Comparison of ENCODE assay signal across 8 cellular contexts in genomic region chrX:12975999-12976558, GRCh38. TPM values are rescaled to one million over a fixed set of nuclear protein-coding genes. Genes with fewer than 3 reads are reported as not detected.
A peak's percentile ranks its signal among the peaks of the same experiment; 100 is the strongest.
DNase-seq lines count a peak whose midpoint lies in the region; ATAC-seq and TF ChIP-seq lines count a peak whose summit lies in the region.

No MANE protein-coding gene starts in this region.

- H3K79me2 ChIP-seq in trophoblast cell (ENCODE audit: control insufficient read depth, insufficient read depth, low read length, poor library complexity) = peaks cover 14% of the 10 kb centered on the region

- peak overlapping the region; percentile 97 for H3K9ac ChIP-seq in trophoblast cell (ENCODE audit: low read length)

- peak overlapping the region; percentile 70 for H3K14ac ChIP-seq in trophoblast cell (ENCODE audit: low read length)

- peak overlapping the region; percentile 72 for H2BK120ac ChIP-seq in trophoblast cell (ENCODE audit: insufficient read depth, low read length, poor library complexity)

- peak overlapping the region; percentile 55 for H4K91ac ChIP-seq in trophoblast cell (ENCODE audit: low read depth, low read length)

- H3K23ac ChIP-seq in trophoblast cell (ENCODE audit: low read length) = no peak overlapping the region

- H3K36me3 ChIP-seq in heart left ventricle = peaks cover 0 to 18% (median 7%) of the 10 kb centered on the region in 9 donors
- no peaks in the 10 kb centered on the region for H3K36me3 ChIP-seq in trophoblast cell (ENCODE audit: control insufficient read depth in 1 of 2, insufficient read depth in 2 of 2, low read length in 2 of 2)

- H3K27ac ChIP-seq in heart left ventricle (peak overlapping the region; percentile 90 to 99 (median 95)), trophoblast cell (ENCODE audit: low read depth, low read length) (peak overlapping the region; percentile 94)

- H3K36me3 Mint-ChIP-seq in activated naive CD8-positive, alpha-beta T cell treated with anti-CD3 and anti-CD28 coated beads for 36 hours = peaks cover 45% of the 10 kb centered on the region

- H3K4me1 ChIP-seq in heart left ventricle (peaks cover 0 to 68% (median 5%) of the 10 kb centered on the region in 12 donors), trophoblast cell (ENCODE audit: control insufficient read depth in 1 of 2, insufficient read depth in 2 of 2, low read length in 2 of 2) (no peaks in the 10 kb centered on the region)

- H2AFZ ChIP-seq in trophoblast cell (ENCODE audit: insufficient read depth, low read length, poor library complexity) = no peak overlapping the region

- peak overlapping the region; percentile 14 for H2BK12ac ChIP-seq in trophoblast cell (ENCODE audit: low read length)

- no peak overlapping the region for H4K8ac ChIP-seq in trophoblast cell (ENCODE audit: low read depth, low read length)

- H3K27me3 Mint-ChIP-seq in activated naive CD8-positive, alpha-beta T cell treated with anti-CD3 and anti-CD28 coated beads for 36 hours = peaks cover 13% of the 10 kb centered on the region

- no peak for TF ChIP-seq CTCF in heart left ventricle (IDR thresholded peaks at IDR 0.05)

- H2AK5ac ChIP-seq in trophoblast cell (ENCODE audit: low read length) = no peak overlapping the region

- H3K4me1 Mint-ChIP-seq in activated naive CD8-positive, alpha-beta T cell treated with anti-CD3 and anti-CD28 coated beads for 36 hours = peaks cover 28% of the 10 kb centered on the region

- H3K4me2 ChIP-seq in trophoblast cell (ENCODE audit: low read length) = peak overlapping the region; percentile 26

- intact Hi-C loops in heart left ventricle (cut with DNase I) = loop anchor here in 9 of 10 donors (2.0 to 10.0 kb wide), 13 partner anchors 59 to 513 kb away; no protein-coding TSS in a partner anchor

- H3K4ac ChIP-seq in trophoblast cell (ENCODE audit: low read depth, low read length) = peak overlapping the region; percentile 100

- WGBS in heart left ventricle, 4 donors = 0 to 20% (median 8%) methylated on average over 34 of the region's 34 CpGs
- no CpG with 5 or more reads among the region's 34 CpGs for WGBS in trophoblast cell (ENCODE audit: extremely low coverage, insufficient coverage, insufficient read length)

- DNase-seq in NCI-H82 (lab: John Stamatoyannopoulos, UW) (peak; percentile 67), NCI-H82 treated with DMSO at 0.1 percent for 48 hours (lab: John Stamatoyannopoulos, UW; ENCODE audit: unreplicated experiment) (no peak), NCI-H748 treated with DMSO at 0.1 percent for 48 hours (lab: John Stamatoyannopoulos, UW) (peak; percentile 42), heart left ventricle (peak in 4 of 5 donors; percentile 43 to 67 (median 48)), trophoblast cell (peak in 1 of 2 donors; percentile 54), NCI-H128 (lab: John Stamatoyannopoulos, UW; ENCODE audit: unreplicated experiment) (no peak)
- DNase-seq in activated naive CD8-positive, alpha-beta T cell treated with anti-CD3 and anti-CD28 coated beads for 36 hours = peak; percentile 20

- H3K4me3 Mint-ChIP-seq in activated naive CD8-positive, alpha-beta T cell treated with anti-CD3 and anti-CD28 coated beads for 36 hours = peak overlapping the region; percentile 98

- H2BK5ac ChIP-seq in trophoblast cell (ENCODE audit: low read depth, low read length, poor library complexity) = peak overlapping the region; percentile 57

- TF ChIP-seq POLR2A in heart left ventricle (IDR thresholded peaks at IDR 0.05) = no peak

- ATAC-seq in heart left ventricle (peak in 1 of 4 donors; percentile 12), HG03025 (IDR thresholded peaks at IDR 0.05; ENCODE audit: low FRiP score, unreplicated experiment) (no peak)

- peak overlapping the region; percentile 61 to 99 (median 84) for H3K4me3 ChIP-seq in heart left ventricle
- H3K4me3 ChIP-seq in trophoblast cell (ENCODE audit: low read depth, low read length) = peak overlapping the region; percentile 94

- peaks cover 16% of the 10 kb centered on the region for H3K79me1 ChIP-seq in trophoblast cell (ENCODE audit: low read length)

- peak overlapping the region; percentile 90 for H3K18ac ChIP-seq in trophoblast cell (ENCODE audit: low read length)

- H3K9me3 Mint-ChIP-seq in activated naive CD8-positive, alpha-beta T cell treated with anti-CD3 and anti-CD28 coated beads for 36 hours = no peaks in the 10 kb centered on the region

- peak overlapping the region; percentile 98 for H3K27ac Mint-ChIP-seq in activated naive CD8-positive, alpha-beta T cell treated with anti-CD3 and anti-CD28 coated beads for 36 hours

- H4K12ac ChIP-seq in trophoblast cell (ENCODE audit: low read depth, low read length) = no peak overlapping the region

- H3K27me3 ChIP-seq in heart left ventricle (peaks cover 0 to 19% (median 0%) of the 10 kb centered on the region in 9 donors), trophoblast cell (ENCODE audit: insufficient read depth, low read length) (no peaks in the 10 kb centered on the region)

- H3K9me3 ChIP-seq in heart left ventricle (peaks cover 0 to 5% (median 0%) of the 10 kb centered on the region in 12 donors), trophoblast cell (ENCODE audit: insufficient read depth, low read depth, low read length) (no peaks in the 10 kb centered on the region)

RNA-seq across cellular contexts. Expression of gene TMSB4X, which starts 1.2 kb away (rescaled TPM):
- total RNA-seq in activated naive CD8-positive, alpha-beta T cell treated with anti-CD3 and anti-CD28 coated beads for 36 hours = 1,000 to 10,000 TPM; 3,478 to 3,646 TPM
- total RNA-seq in heart left ventricle = 1,000 to 10,000 TPM in 4 of 9 donors, 100 to 1,000 TPM in 5; 689 to 3,543 (median 935) TPM
- polyA plus RNA-seq in heart left ventricle = 1,000 to 10,000 TPM; 1,893 to 1,976 TPM
- polyA plus RNA-seq in trophoblast cell (2013) = 2,127 and 2,260 TPM in 2 replicates

Comparison
In these comparisons a context has a peak if more than half of its experiments do, and no peak if none do; other contexts are left out.
1. DNase-seq: peak in NCI-H82 (single experiment), NCI-H748 treated with DMSO at 0.1 percent for 48 hours (single experiment), activated naive CD8-positive, alpha-beta T cell treated with anti-CD3 and anti-CD28 coated beads for 36 hours (single experiment) and heart left ventricle (4 of 5); none in NCI-H82 treated with DMSO at 0.1 percent for 48 hours (single experiment) and NCI-H128 (single experiment).